ENCODE assay signal across 8 cellular contexts in genomic region chr12:53352331-53353258, GRCh38. TPM values are rescaled to one million over a fixed set of nuclear protein-coding genes. Genes with fewer than 3 reads are reported as not detected.
DNase-seq lines count a peak whose midpoint lies in the region; ATAC-seq and TF ChIP-seq lines count a peak whose summit lies in the region.

No MANE protein-coding gene starts in this region.

- no peak overlapping the region for H3K9ac ChIP-seq in mesendoderm (ENCODE audit: low read length)

- H3K27ac Mint-ChIP-seq in activated CD8-positive, alpha-beta T cell treated with anti-CD3 and anti-CD28 coated beads, Interleukin-2, amount 10 ng/mL, durations not matched to agents 7 days and 5 days: peak overlapping the region; percentile 23

- H3K36me3 ChIP-seq in effector memory CD4-positive, alpha-beta T cell (ENCODE audit: control insufficient read depth, insufficient read depth, low read length): no peaks in the 10 kb centered on the region
- no peaks in the 10 kb centered on the region for H3K36me3 ChIP-seq in mesendoderm (ENCODE audit: control insufficient read depth, insufficient read depth, low read length)

- H3K9me3 ChIP-seq in AG04450 (ENCODE audit: control insufficient read depth, insufficient read depth, low read length): no peaks in the 10 kb centered on the region
- H3K9me3 ChIP-seq in effector memory CD4-positive, alpha-beta T cell (ENCODE audit: control insufficient read depth, low read length): no peaks in the 10 kb centered on the region

- H3K4me3 ChIP-seq in AG04450 (ENCODE audit: low read depth, low read length): no peak overlapping the region
- H3K4me3 ChIP-seq in effector memory CD4-positive, alpha-beta T cell (ENCODE audit: insufficient read depth, low read depth, low read length, poor library complexity, severe bottlenecking): no peak overlapping the region
- H3K4me3 ChIP-seq in mesendoderm (ENCODE audit: low read length): no peak overlapping the region

- H3K79me1 ChIP-seq in mesendoderm (ENCODE audit: low read length): no peaks in the 10 kb centered on the region

- peaks cover 3% of the 10 kb centered on the region for H3K4me1 ChIP-seq in effector memory CD4-positive, alpha-beta T cell (ENCODE audit: control insufficient read depth, insufficient read depth, low read length, poor library complexity, severe bottlenecking)
- no peaks in the 10 kb centered on the region for H3K4me1 ChIP-seq in mesendoderm (ENCODE audit: control insufficient read depth, low read depth, low read length)

- peaks cover 9% of the 10 kb centered on the region for H3K4me1 Mint-ChIP-seq in activated CD8-positive, alpha-beta T cell treated with anti-CD3 and anti-CD28 coated beads, Interleukin-2, amount 10 ng/mL, durations not matched to agents 7 days and 5 days (ENCODE audit: low read depth)

- H3K4me2 ChIP-seq in mesendoderm (ENCODE audit: low read length): no peak overlapping the region

- no peaks in the 10 kb centered on the region for H3K9me3 Mint-ChIP-seq in activated CD8-positive, alpha-beta T cell treated with anti-CD3 and anti-CD28 coated beads, Interleukin-2, amount 10 ng/mL, durations not matched to agents 7 days and 5 days (ENCODE audit: insufficient read depth)

- H2AK5ac ChIP-seq in mesendoderm (ENCODE audit: low read length): no peak overlapping the region

- H4K5ac ChIP-seq in mesendoderm (ENCODE audit: low read length): no peak overlapping the region

- H3K27ac ChIP-seq in AG04450 (ENCODE audit: low read depth, low read length) (no peak overlapping the region), mesendoderm (ENCODE audit: low read depth, low read length) (no peak overlapping the region)
- no peak overlapping the region for H3K27ac ChIP-seq in effector memory CD4-positive, alpha-beta T cell (ENCODE audit: insufficient read depth, low read length, poor library complexity, severe bottlenecking)

- H4K8ac ChIP-seq in mesendoderm (ENCODE audit: low read depth, low read length): no peak overlapping the region

- H3K36me3 Mint-ChIP-seq in activated CD8-positive, alpha-beta T cell treated with anti-CD3 and anti-CD28 coated beads, Interleukin-2, amount 10 ng/mL, durations not matched to agents 7 days and 5 days (ENCODE audit: low read depth): no peaks in the 10 kb centered on the region

- DNase-seq in AG04450 (ENCODE audit: low read depth, low spot score) (peak; percentile 68), HT-29 (ENCODE audit: low spot score) (peak; percentile 97), NOMO-1 (lab: John Stamatoyannopoulos, UW; ENCODE audit: unreplicated experiment in 2 of 2) (peak; percentile 76 to 90), mesendoderm (peak; percentile 94)
- DNase-seq in activated CD8-positive, alpha-beta T cell treated with anti-CD3 and anti-CD28 coated beads, Interleukin-2, amount 10 ng/mL, durations not matched to agents 7 days and 5 days: peak; percentile 92
- peak; percentile 66 to 80 (median 75) for DNase-seq in effector memory CD4-positive, alpha-beta T cell
- DNase-seq in stimulated activated CD8-positive, alpha-beta memory T cell treated with anti-CD3 and anti-CD28 coated beads, Interleukin-2, amount 100 ng/mL, for 48 hours (ENCODE audit: low read depth in 2 of 2): peak; percentile 49 to 63

- no peak overlapping the region for H2BK15ac ChIP-seq in mesendoderm (replicated peaks; ENCODE audit: low read depth)

- CTCF ChIA-PET in AG04450 (lab: Charles Lee): interaction anchor here (0.6 to 6.1 kb wide), 60 partner anchors 9 to 393 kb away, joined by 3 to 325 read pairs (median 4); partner anchors contain the start of genes AAAS, AMHR2, NPFF and PRR13
- CTCF ChIA-PET in activated CD8-positive, alpha-beta T cell treated with anti-CD3 and anti-CD28 coated beads, Interleukin-2, amount 10 ng/mL, durations not matched to agents 7 days and 5 days (lab: Charles Lee): interaction anchor here (0.6 to 8.3 kb wide), 60 partner anchors 8 to 286 kb away, joined by 3 to 171 read pairs (median 5); partner anchors contain the start of genes AAAS, AMHR2, NPFF and PRR13

- no peak overlapping the region for H2BK5ac ChIP-seq in mesendoderm (ENCODE audit: low read length)

- H3K27me3 Mint-ChIP-seq in activated CD8-positive, alpha-beta T cell treated with anti-CD3 and anti-CD28 coated beads, Interleukin-2, amount 10 ng/mL, durations not matched to agents 7 days and 5 days (ENCODE audit: low read depth): no peaks in the 10 kb centered on the region

- no CpG with 5 or more reads among the region's 22 CpGs for WGBS in mesendoderm (ENCODE audit: extremely low coverage, insufficient coverage, low lambda C conversion rate)

- H3K4me3 Mint-ChIP-seq in activated CD8-positive, alpha-beta T cell treated with anti-CD3 and anti-CD28 coated beads, Interleukin-2, amount 10 ng/mL, durations not matched to agents 7 days and 5 days: no peak overlapping the region

- H2BK120ac ChIP-seq in mesendoderm (ENCODE audit: low read depth, low read length): no peak overlapping the region

- POLR2A ChIA-PET in AG04450 (lab: Yijun Ruan, JAX): interaction anchor here (1.1 to 1.6 kb wide), 2 partner anchors 27 to 68 kb away, joined by 5 to 7 read pairs; no protein-coding TSS in a partner anchor
- POLR2A ChIA-PET in activated CD8-positive, alpha-beta T cell treated with anti-CD3 and anti-CD28 coated beads, Interleukin-2, amount 10 ng/mL, durations not matched to agents 7 days and 5 days (lab: Charles Lee): interaction anchor here (0.6 to 1.5 kb wide), 9 partner anchors 25 to 88 kb away, joined by 3 to 12 read pairs (median 4); no protein-coding TSS in a partner anchor

- H3K23ac ChIP-seq in mesendoderm (ENCODE audit: low read length): no peak overlapping the region

- ATAC-seq in GM18873 (IDR thresholded peaks at IDR 0.05; ENCODE audit: low FRiP score, unreplicated experiment): peak; percentile 59
- ATAC-seq in activated CD8-positive, alpha-beta T cell treated with anti-CD3 and anti-CD28 coated beads, Interleukin-2, amount 10 ng/mL, durations not matched to agents 7 days and 5 days: peak; percentile 99

- H3K18ac ChIP-seq in mesendoderm (ENCODE audit: low read length): no peak overlapping the region

- peak overlapping the region; percentile 12 for H3K56ac ChIP-seq in mesendoderm (ENCODE audit: low read length)

- no peak overlapping the region for H3K4ac ChIP-seq in mesendoderm (ENCODE audit: low read depth, low read length)

- H3K79me2 ChIP-seq in mesendoderm (ENCODE audit: control insufficient read depth, insufficient read depth, low read length): no peaks in the 10 kb centered on the region

- H3K27me3 ChIP-seq in AG04450 (ENCODE audit: control insufficient read depth, insufficient read depth, low read length) (no peaks in the 10 kb centered on the region), mesendoderm (ENCODE audit: insufficient read depth, low read length, poor library complexity) (no peaks in the 10 kb centered on the region)
- H3K27me3 ChIP-seq in effector memory CD4-positive, alpha-beta T cell (replicated peaks; ENCODE audit: control insufficient read depth, insufficient read depth, low read length, poor library complexity, severe bottlenecking): no peaks in the 10 kb centered on the region

- peak; percentile 88 for TF ChIP-seq CTCF in AG04450 (IDR thresholded peaks at IDR 0.05; ENCODE audit: low read depth, low read length)

RNA-seq across cellular contexts. Expression of gene SP7, which starts 16.4 kb away (rescaled TPM):
- polyA plus RNA-seq in AG04450 (2011; rRNA removed): not detected in 2 replicates
- 0.26 TPM in 1 of 2 replicates, not detected in the other for polyA minus RNA-seq in AG04450 (2011; rRNA and poly(A)+ RNA removed)
- total RNA-seq in HT-29 (2014; rRNA removed; shearing (Covaris generic)): not detected in 2 replicates
- total RNA-seq in activated CD8-positive, alpha-beta T cell treated with anti-CD3 and anti-CD28 coated beads, Interleukin-2, amount 10 ng/mL, durations not matched to agents 7 days and 5 days: not detected
- polyA plus RNA-seq in mesendoderm (2013, experiment 1 of 2): 0.10 TPM
- polyA plus RNA-seq in mesendoderm (2013, experiment 2 of 2): 0.04 TPM

RNA-seq across cellular contexts. Expression of gene SP1, which starts 27.4 kb away (rescaled TPM):
- polyA plus RNA-seq in AG04450 (2011; rRNA removed): 44.6 and 45.9 TPM in 2 replicates
- polyA minus RNA-seq in AG04450 (2011; rRNA and poly(A)+ RNA removed): 149 and 169 TPM in 2 replicates
- total RNA-seq in HT-29 (2014; rRNA removed; shearing (Covaris generic)): 52.0 and 56.5 TPM in 2 replicates
- 10 to 100 TPM; 72.2 to 76.5 TPM for total RNA-seq in activated CD8-positive, alpha-beta T cell treated with anti-CD3 and anti-CD28 coated beads, Interleukin-2, amount 10 ng/mL, durations not matched to agents 7 days and 5 days
- 34.1 TPM for polyA plus RNA-seq in mesendoderm (2013, experiment 1 of 2)
- 34.4 TPM for polyA plus RNA-seq in mesendoderm (2013, experiment 2 of 2)

RNA-seq across cellular contexts. Expression of gene AAAS, which starts 31.2 kb away (rescaled TPM):
- polyA plus RNA-seq in AG04450 (2011; rRNA removed): 40.0 and 46.7 TPM in 2 replicates
- polyA minus RNA-seq in AG04450 (2011; rRNA and poly(A)+ RNA removed): 47.7 and 56.2 TPM in 2 replicates
- total RNA-seq in HT-29 (2014; rRNA removed; shearing (Covaris generic)): 68.4 and 70.6 TPM in 2 replicates
- total RNA-seq in activated CD8-positive, alpha-beta T cell treated with anti-CD3 and anti-CD28 coated beads, Interleukin-2, amount 10 ng/mL, durations not matched to agents 7 days and 5 days: 10 to 100 TPM; 67.5 to 67.9 TPM
- polyA plus RNA-seq in mesendoderm (2013, experiment 1 of 2): 45.2 TPM
- 44.8 TPM for polyA plus RNA-seq in mesendoderm (2013, experiment 2 of 2)

RNA-seq across cellular contexts. Expression of gene MYG1, which starts 53.1 kb away (rescaled TPM):
- 47.8 and 63.2 TPM in 2 replicates for polyA plus RNA-seq in AG04450 (2011; rRNA removed)
- 42.8 and 48.7 TPM in 2 replicates for polyA minus RNA-seq in AG04450 (2011; rRNA and poly(A)+ RNA removed)
- total RNA-seq in HT-29 (2014; rRNA removed; shearing (Covaris generic)): 92.5 and 106 TPM in 2 replicates
- 10 to 100 TPM; 55.6 to 56.9 TPM for total RNA-seq in activated CD8-positive, alpha-beta T cell treated with anti-CD3 and anti-CD28 coated beads, Interleukin-2, amount 10 ng/mL, durations not matched to agents 7 days and 5 days
- polyA plus RNA-seq in mesendoderm (2013, experiment 1 of 2): 90.2 TPM
- polyA plus RNA-seq in mesendoderm (2013, experiment 2 of 2): 93.0 TPM

RNA-seq across cellular contexts. Expression of gene PFDN5, which starts 57.3 kb away (rescaled TPM):
- 970 and 991 TPM in 2 replicates for polyA plus RNA-seq in AG04450 (2011; rRNA removed)
- 207 and 211 TPM in 2 replicates for polyA minus RNA-seq in AG04450 (2011; rRNA and poly(A)+ RNA removed)
- total RNA-seq in HT-29 (2014; rRNA removed; shearing (Covaris generic)): 219 and 260 TPM in 2 replicates
- 100 to 1,000 TPM; 292 to 307 TPM for total RNA-seq in activated CD8-positive, alpha-beta T cell treated with anti-CD3 and anti-CD28 coated beads, Interleukin-2, amount 10 ng/mL, durations not matched to agents 7 days and 5 days
- polyA plus RNA-seq in mesendoderm (2013, experiment 1 of 2): 277 TPM
- polyA plus RNA-seq in mesendoderm (2013, experiment 2 of 2): 277 TPM
